In the genomic region with DNA sequence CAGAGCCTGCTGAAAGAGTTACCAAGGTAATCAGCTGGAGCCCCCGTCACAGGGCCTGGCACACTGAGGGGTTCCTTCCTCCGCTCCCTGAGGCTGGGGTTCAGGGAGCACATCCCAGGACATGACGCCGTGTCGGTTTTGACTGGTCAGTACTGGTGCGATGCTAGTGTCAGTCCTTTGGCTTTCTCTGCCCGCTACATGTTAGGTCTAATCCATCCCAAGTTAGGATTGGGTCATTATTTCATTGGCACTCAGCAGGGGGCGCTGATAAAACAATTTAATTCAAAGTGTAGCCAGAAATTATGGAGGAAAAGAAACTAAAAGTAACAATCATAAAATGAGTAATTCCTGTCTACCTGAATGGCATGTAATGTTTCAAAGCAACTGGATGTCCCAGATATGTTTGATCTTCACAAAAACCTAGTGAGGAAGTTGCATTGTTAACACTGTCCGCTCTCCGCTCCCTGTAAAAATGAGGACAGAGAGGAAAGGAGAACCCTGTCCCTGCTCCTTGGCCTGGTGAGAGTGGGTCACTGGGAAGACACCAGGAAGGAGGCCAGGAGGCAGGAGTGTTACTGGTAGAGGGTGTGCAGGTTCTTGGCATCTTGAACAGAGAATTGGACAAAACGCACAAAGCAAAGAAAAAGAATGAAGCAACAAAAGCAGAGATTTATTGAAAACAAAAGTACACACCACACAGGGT, we compare ENCODE assay signal across 1 cellular context.
TF ChIP-seq lines count a peak whose summit lies in the region.

No MANE protein-coding gene starts in this region.

TF ChIP-seq in GM12878, 131 proteins besides CTCF, POLR2A, EP300 and RAD21:
- TF ChIP-seq CBFB (IDR thresholded peaks at IDR 0.05; ENCODE audit: low read depth) = no peak
- TF ChIP-seq JUNB (IDR thresholded peaks at IDR 0.05) = peak; percentile 40
- no peak for TF ChIP-seq RELA (IDR thresholded peaks at IDR 0.05; ENCODE audit: borderline replicate concordance, partially characterized antibody)
- TF ChIP-seq BMI1 (IDR thresholded peaks at IDR 0.05; ENCODE audit: borderline replicate concordance) = no peak
- no peak for TF ChIP-seq HDGF (IDR thresholded peaks at IDR 0.05)
- TF ChIP-seq, protein P1, sequence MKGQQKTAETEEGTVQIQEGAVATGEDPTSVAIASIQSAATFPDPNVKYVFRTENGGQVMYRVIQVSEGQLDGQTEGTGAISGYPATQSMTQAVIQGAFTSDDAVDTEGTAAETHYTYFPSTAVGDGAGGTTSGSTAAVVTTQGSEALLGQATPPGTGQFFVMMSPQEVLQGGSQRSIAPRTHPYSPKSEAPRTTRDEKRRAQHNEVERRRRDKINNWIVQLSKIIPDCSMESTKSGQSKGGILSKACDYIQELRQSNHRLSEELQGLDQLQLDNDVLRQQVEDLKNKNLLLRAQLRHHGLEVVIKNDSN (IDR thresholded peaks at IDR 0.05; ENCODE audit: borderline replicate concordance, extremely low read length, insufficient read depth, low read depth, low read length) = no peak
- no peak for TF ChIP-seq TBL1XR1 (IDR thresholded peaks at IDR 0.05; ENCODE audit: low read depth, low read length)
- no peak for TF ChIP-seq PAX5 (IDR thresholded peaks at IDR 0.05; ENCODE audit: borderline replicate concordance, low read depth, low read length)
- TF ChIP-seq CHD2 (IDR thresholded peaks at IDR 0.05; ENCODE audit: borderline replicate concordance, low read depth, low read length) = no peak
- no peak for TF ChIP-seq MXI1 (IDR thresholded peaks at IDR 0.05; ENCODE audit: low read depth, low read length)
- TF ChIP-seq ZBTB11 (CRISPR knock-in tag; IDR thresholded peaks at IDR 0.05) = no peak
- TF ChIP-seq, protein P2, sequence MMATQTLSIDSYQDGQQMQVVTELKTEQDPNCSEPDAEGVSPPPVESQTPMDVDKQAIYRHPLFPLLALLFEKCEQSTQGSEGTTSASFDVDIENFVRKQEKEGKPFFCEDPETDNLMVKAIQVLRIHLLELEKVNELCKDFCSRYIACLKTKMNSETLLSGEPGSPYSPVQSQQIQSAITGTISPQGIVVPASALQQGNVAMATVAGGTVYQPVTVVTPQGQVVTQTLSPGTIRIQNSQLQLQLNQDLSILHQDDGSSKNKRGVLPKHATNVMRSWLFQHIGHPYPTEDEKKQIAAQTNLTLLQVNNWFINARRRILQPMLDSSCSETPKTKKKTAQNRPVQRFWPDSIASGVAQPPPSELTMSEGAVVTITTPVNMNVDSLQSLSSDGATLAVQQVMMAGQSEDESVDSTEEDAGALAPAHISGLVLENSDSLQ (IDR thresholded peaks at IDR 0.05) = 0 out of 2 replicates have a peak, but pooled peaks have one; percentile 10
- TF ChIP-seq HDAC2 (IDR thresholded peaks at IDR 0.05) = no peak
- no peak for TF ChIP-seq SREBF2 (IDR thresholded peaks at IDR 0.05; ENCODE audit: low read length)
- no peak for TF ChIP-seq HCFC1 (IDR thresholded peaks at IDR 0.05; ENCODE audit: low read length)
- TF ChIP-seq CHD4 (IDR thresholded peaks at IDR 0.05) = no peak
- TF ChIP-seq FOXM1 (IDR thresholded peaks at IDR 0.05; ENCODE audit: low read depth, low read length) = no peak
- no peak for TF ChIP-seq IKZF2 (IDR thresholded peaks at IDR 0.05)
- TF ChIP-seq ZNF622 (IDR thresholded peaks at IDR 0.05) = no peak
- TF ChIP-seq STAT1 (conservative IDR thresholded peaks at IDR 0.05) = no peak
- TF ChIP-seq ZNF274 (IDR thresholded peaks at IDR 0.05; ENCODE audit: insufficient read depth, insufficient read length) = no peak
- TF ChIP-seq, protein P3, sequence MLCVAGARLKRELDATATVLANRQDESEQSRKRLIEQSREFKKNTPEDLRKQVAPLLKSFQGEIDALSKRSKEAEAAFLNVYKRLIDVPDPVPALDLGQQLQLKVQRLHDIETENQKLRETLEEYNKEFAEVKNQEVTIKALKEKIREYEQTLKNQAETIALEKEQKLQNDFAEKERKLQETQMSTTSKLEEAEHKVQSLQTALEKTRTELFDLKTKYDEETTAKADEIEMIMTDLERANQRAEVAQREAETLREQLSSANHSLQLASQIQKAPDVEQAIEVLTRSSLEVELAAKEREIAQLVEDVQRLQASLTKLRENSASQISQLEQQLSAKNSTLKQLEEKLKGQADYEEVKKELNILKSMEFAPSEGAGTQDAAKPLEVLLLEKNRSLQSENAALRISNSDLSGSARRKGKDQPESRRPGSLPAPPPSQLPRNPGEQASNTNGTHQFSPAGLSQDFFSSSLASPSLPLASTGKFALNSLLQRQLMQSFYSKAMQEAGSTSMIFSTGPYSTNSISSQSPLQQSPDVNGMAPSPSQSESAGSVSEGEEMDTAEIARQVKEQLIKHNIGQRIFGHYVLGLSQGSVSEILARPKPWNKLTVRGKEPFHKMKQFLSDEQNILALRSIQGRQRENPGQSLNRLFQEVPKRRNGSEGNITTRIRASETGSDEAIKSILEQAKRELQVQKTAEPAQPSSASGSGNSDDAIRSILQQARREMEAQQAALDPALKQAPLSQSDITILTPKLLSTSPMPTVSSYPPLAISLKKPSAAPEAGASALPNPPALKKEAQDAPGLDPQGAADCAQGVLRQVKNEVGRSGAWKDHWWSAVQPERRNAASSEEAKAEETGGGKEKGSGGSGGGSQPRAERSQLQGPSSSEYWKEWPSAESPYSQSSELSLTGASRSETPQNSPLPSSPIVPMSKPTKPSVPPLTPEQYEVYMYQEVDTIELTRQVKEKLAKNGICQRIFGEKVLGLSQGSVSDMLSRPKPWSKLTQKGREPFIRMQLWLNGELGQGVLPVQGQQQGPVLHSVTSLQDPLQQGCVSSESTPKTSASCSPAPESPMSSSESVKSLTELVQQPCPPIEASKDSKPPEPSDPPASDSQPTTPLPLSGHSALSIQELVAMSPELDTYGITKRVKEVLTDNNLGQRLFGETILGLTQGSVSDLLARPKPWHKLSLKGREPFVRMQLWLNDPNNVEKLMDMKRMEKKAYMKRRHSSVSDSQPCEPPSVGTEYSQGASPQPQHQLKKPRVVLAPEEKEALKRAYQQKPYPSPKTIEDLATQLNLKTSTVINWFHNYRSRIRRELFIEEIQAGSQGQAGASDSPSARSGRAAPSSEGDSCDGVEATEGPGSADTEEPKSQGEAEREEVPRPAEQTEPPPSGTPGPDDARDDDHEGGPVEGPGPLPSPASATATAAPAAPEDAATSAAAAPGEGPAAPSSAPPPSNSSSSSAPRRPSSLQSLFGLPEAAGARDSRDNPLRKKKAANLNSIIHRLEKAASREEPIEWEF (IDR thresholded peaks at IDR 0.05; ENCODE audit: insufficient replicate concordance, low read depth, low read length) = no peak
- TF ChIP-seq, protein P4, sequence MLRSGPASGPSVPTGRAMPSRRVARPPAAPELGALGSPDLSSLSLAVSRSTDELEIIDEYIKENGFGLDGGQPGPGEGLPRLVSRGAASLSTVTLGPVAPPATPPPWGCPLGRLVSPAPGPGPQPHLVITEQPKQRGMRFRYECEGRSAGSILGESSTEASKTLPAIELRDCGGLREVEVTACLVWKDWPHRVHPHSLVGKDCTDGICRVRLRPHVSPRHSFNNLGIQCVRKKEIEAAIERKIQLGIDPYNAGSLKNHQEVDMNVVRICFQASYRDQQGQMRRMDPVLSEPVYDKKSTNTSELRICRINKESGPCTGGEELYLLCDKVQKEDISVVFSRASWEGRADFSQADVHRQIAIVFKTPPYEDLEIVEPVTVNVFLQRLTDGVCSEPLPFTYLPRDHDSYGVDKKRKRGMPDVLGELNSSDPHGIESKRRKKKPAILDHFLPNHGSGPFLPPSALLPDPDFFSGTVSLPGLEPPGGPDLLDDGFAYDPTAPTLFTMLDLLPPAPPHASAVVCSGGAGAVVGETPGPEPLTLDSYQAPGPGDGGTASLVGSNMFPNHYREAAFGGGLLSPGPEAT (IDR thresholded peaks at IDR 0.05; ENCODE audit: low read depth) = no peak
- TF ChIP-seq ESRRA (IDR thresholded peaks at IDR 0.05; ENCODE audit: low read length) = no peak
- TF ChIP-seq NRF1 (conservative IDR thresholded peaks at IDR 0.05; ENCODE audit: low read depth, low read length) = no peak
- TF ChIP-seq SMC3 (IDR thresholded peaks at IDR 0.05; ENCODE audit: borderline replicate concordance, low read length) = peak; percentile 45; the same call in 1 of the 2 replicates
TF ChIP-seq in GM12878: peak in this region for 3.
